24 cellular contexts compared by ENCODE assay signal in genomic region chr12:2941524-2941923, GRCh38.
"Had no signal": no experiment of that assay in that cellular context is flagged by ENCODE, and none has a peak within 500 bp of the region (broad histone marks: within the 10 kb centered on the region; RNA-seq: fewer than 3 reads in every experiment).

No MANE protein-coding gene starts in this region.

- H3K9me3 Mint-ChIP-seq: activated naive CD4-positive, alpha-beta T cell treated with anti-CD3 and anti-CD28 coated beads for 36 hours; activated T-cell treated with anti-CD3 and anti-CD28 coated beads, Interleukin-2, amount 50 U/mL, for 4 hours; T-helper 1 cell treated with Interleukin-12 subunit alpha and Interleukin-12 subunit beta and Interleukin-4 antibody, amounts not matched to agents 30 μg/mL and 1 μg/mL, for 36 hours had no signal

- ATAC-seq: activated CD4-positive, CD25-positive, alpha-beta regulatory T cell treated with anti-CD3 and anti-CD28 coated beads, Interleukin-2, amount 50 U/mL, for 24 hours; activated CD8-positive, alpha-beta T cell treated with anti-CD3 and anti-CD28 coated beads, Interleukin-2, amount 10 ng/mL, durations not matched to agents 7 days and 5 days; activated T-cell treated with anti-CD3 and anti-CD28 coated beads, Interleukin-2, amount 50 U/mL, for 4 hours; K562; SK-N-SH treated with all-trans-retinoic acid at 6 μM for 48 hours had no signal

- H3K27ac ChIP-seq: SJSA1 had no signal

- H3K4me1 ChIP-seq: SJSA1 had no signal

- H3K27ac Mint-ChIP-seq: activated CD8-positive, alpha-beta T cell treated with anti-CD3 and anti-CD28 coated beads, Interleukin-2, amount 10 ng/mL, durations not matched to agents 7 days and 5 days; activated naive CD4-positive, alpha-beta T cell treated with anti-CD3 and anti-CD28 coated beads for 36 hours; activated naive CD8-positive, alpha-beta T cell; T-helper 1 cell treated with Interleukin-12 subunit alpha and Interleukin-12 subunit beta and Interleukin-4 antibody, amounts not matched to agents 30 μg/mL and 1 μg/mL, for 36 hours had no signal

- H3K9me3 ChIP-seq: SJSA1 had no signal

- H3K4me3 Mint-ChIP-seq: activated CD8-positive, alpha-beta T cell treated with anti-CD3 and anti-CD28 coated beads, Interleukin-2, amount 10 ng/mL, durations not matched to agents 7 days and 5 days; activated naive CD4-positive, alpha-beta T cell treated with anti-CD3 and anti-CD28 coated beads for 36 hours; activated naive CD8-positive, alpha-beta T cell; activated T-cell treated with anti-CD3 and anti-CD28 coated beads, Interleukin-2, amount 50 U/mL, for 4 hours; T-helper 1 cell treated with Interleukin-12 subunit alpha and Interleukin-12 subunit beta and Interleukin-4 antibody, amounts not matched to agents 30 μg/mL and 1 μg/mL, for 36 hours had no signal

- H3K4me3 ChIP-seq: K562, SJSA1 had no signal

- DNase-seq: activated CD4-positive, alpha-beta T cell treated with anti-CD3 and anti-CD28 coated beads for 4 hours; activated CD4-positive, alpha-beta T cell treated with anti-CD3 and anti-CD28 coated beads, Interleukin-2, amount 50 U/mL, for 4 hours; activated CD8-positive, alpha-beta memory T cell treated with anti-CD3 and anti-CD28 coated beads, Interleukin-2, amount 50 U/mL, for 48 hours; activated CD8-positive, alpha-beta T cell treated with anti-CD3 and anti-CD28 coated beads, Interleukin-2, amount 10 ng/mL, durations not matched to agents 7 days and 5 days; activated gamma-delta T cell; activated naive CD4-positive, alpha-beta T cell treated with anti-CD3 and anti-CD28 coated beads for 36 hours; activated T-cell treated with anti-CD3 and anti-CD28 coated beads, Interleukin-2, amount 50 U/mL, for 4 hours; amygdala; Karpas-422; MM.1S; NCI-H1105; NCI-H1436 treated with DMSO at 0.1 percent for 48 hours; NCI-H187 treated with DMSO at 0.1 percent for 48 hours; NCI-H2081 treated with DMSO at 0.1 percent for 48 hours; NCI-H446; NCI-H524; SHP77; SW 1271 had no signal

- H3K27me3 ChIP-seq: SJSA1 had no signal

- H3K36me3 Mint-ChIP-seq: activated naive CD8-positive, alpha-beta T cell had no signal

- H3K27me3 Mint-ChIP-seq: activated naive CD8-positive, alpha-beta T cell had no signal
